10 cellular contexts compared by ENCODE assay signal in the genomic region with DNA sequence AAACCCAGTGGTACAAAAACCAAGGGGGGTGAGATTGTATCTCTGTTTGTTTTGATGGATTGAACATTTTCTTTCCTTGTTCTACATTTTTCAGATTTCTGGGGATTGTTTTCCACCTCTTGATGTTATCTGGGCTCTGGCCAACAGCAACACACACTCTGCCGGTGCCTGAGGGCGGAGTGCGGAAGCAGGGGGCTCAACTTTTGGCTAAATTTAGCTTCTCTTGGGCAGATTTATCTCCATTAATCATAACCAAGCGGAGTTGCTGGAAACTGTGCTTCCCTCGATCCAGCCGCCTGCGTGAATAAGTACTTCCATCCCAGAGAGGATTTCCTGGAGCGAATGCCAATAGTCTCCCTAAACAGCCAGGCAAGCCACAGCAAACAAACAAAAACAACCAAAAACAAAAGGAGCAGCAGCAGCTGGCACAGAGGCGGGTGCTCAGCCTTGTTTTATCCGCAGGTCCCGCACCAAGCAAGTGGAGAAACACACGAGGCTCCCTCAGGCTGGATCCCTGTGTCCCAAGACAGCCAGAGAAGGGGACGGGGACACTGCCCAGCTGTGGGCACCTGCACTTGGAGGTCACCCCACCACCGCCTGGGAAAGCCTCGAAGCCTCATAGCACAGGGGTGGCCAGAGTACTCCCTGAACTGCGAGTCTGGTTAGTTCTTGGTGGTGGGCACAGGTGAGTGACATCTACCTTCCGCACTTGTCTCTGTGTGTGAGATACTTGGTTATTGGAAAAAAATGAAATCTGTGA.
DNase-seq lines count a peak whose midpoint lies in the region; ATAC-seq and TF ChIP-seq lines count a peak whose summit lies in the region.
"Had no signal": no experiment of that assay in that cellular context is flagged by ENCODE, and none has a peak within 500 bp of the region (broad histone marks: within the 10 kb centered on the region; RNA-seq: fewer than 3 reads in every experiment).

No MANE protein-coding gene starts in this region.

- H3K4me1 ChIP-seq in Panc1 (ENCODE audit: control insufficient read depth, insufficient read depth, low read length) (no peaks in the 10 kb centered on the region), esophagus muscularis mucosa (peaks cover 5 to 19% (median 18%) of the 10 kb centered on the region in 4 donors), neuronal stem cell (ENCODE audit: control insufficient read depth in 2 of 2, insufficient read depth in 1 of 2, low read depth in 1 of 2, low read length in 2 of 2) (no peaks in the 10 kb centered on the region)

- CTCF ChIA-PET in Panc1 (lab: Charles Lee), result no interaction called here

- H2BK120ac ChIP-seq in neuronal stem cell (ENCODE audit: low read depth, low read length), result peak overlapping the region; percentile 16

- ATAC-seq in Panc1 (peak; percentile 42; the same call in 1 of the 2 replicates), HG03342 (IDR thresholded peaks at IDR 0.05; ENCODE audit: unreplicated experiment) (no peak), HG03439 (IDR thresholded peaks at IDR 0.05; ENCODE audit: unreplicated experiment) (no peak)

- no TSS peak for BruUV-seq in Panc1 (replicated peaks; lab: Mats Ljungman, UMichigan)

- no peak overlapping the region for H2BK5ac ChIP-seq in neuronal stem cell (ENCODE audit: low read length)

- H3K4me3 ChIP-seq in Panc1 (ENCODE audit: low read depth in 2 of 2, low read length in 2 of 2), result no peak overlapping the region
- H3K4me3 ChIP-seq in esophagus muscularis mucosa, result no peak overlapping the region
- no peak overlapping the region for H3K4me3 ChIP-seq in neuronal stem cell (ENCODE audit: low read length in 2 of 2)
- H3K4me3 ChIP-seq: smooth muscle cell had no signal

- H3K79me1 ChIP-seq in neuronal stem cell (ENCODE audit: low read depth, low read length), result no peaks in the 10 kb centered on the region

- H2AK5ac ChIP-seq in neuronal stem cell (ENCODE audit: low read depth, low read length), result peak overlapping the region; percentile 1

- H3K27me3 ChIP-seq in Panc1 (ENCODE audit: control insufficient read depth, insufficient read depth, low read length), result peaks cover 4% of the 10 kb centered on the region
- H3K27me3 ChIP-seq in esophagus muscularis mucosa, result no peaks in the 10 kb centered on the region
- peaks cover 0 to 15% (median 0%) of the 10 kb centered on the region in 3 experiments for H3K27me3 ChIP-seq in neuronal stem cell (ENCODE audit: control insufficient read depth in 3 of 3, insufficient read depth in 3 of 3, low read depth in 1 of 3, low read length in 3 of 3)

- in situ Hi-C loops in Panc1 (cut with HindIII; ENCODE audit: low pct_unique_long_range_greater_than_20kb, low sequenced_read_pairs), result no loop called here

- DNase-seq in AG20443 (ENCODE audit: low spot score) (peak; percentile 38), Panc1 (ENCODE audit: low read depth, low spot score) (no peak), esophagus muscularis mucosa (ENCODE audit: extremely low spot score) (peak; percentile 91), neuronal stem cell (ENCODE audit: low spot score) (no peak), NAMALWA (ENCODE audit: low spot score) (no peak)
- no peak for DNase-seq in effector CD4-positive, alpha-beta T cell
- DNase-seq: kidney glomerular epithelial cell had no signal

- no peak overlapping the region for H3K14ac ChIP-seq in neuronal stem cell (ENCODE audit: low read length)

- intact Hi-C loops in Panc1 (cut with micrococcal nuclease; ENCODE audit: unreplicated experiment) (no loop called here), esophagus muscularis mucosa (cut with DNase I) (loop anchor here (5.0 to 10.0 kb wide), 2 partner anchors 477 to 844 kb away; a partner anchor contains a TSS)

- no peak overlapping the region for H3K4ac ChIP-seq in neuronal stem cell (ENCODE audit: low read length)

- no peak overlapping the region for H3K9ac ChIP-seq in neuronal stem cell (ENCODE audit: low read depth, low read length, poor library complexity)

- H3K4me2 ChIP-seq in neuronal stem cell (ENCODE audit: insufficient read depth, low read length, poor library complexity, severe bottlenecking), result no peak overlapping the region
- H3K4me2 ChIP-seq: smooth muscle cell had no signal

- H2AFZ ChIP-seq in neuronal stem cell (ENCODE audit: low read length), result no peak overlapping the region

- H2BK15ac ChIP-seq in neuronal stem cell (ENCODE audit: low read length), result no peak overlapping the region

- H3K27ac ChIP-seq in Panc1 (ENCODE audit: low read length) (no peak overlapping the region), esophagus muscularis mucosa (replicated peaks in 1 of 4) (peak overlapping the region; percentile 44 to 76 (median 62)), neuronal stem cell (replicated peaks; ENCODE audit: low read length) (no peak overlapping the region)

- no peak for TF ChIP-seq EP300 in esophagus muscularis mucosa (IDR thresholded peaks at IDR 0.05)

- POLR2A ChIA-PET in Panc1 (lab: Charles Lee), result no interaction called here

- TF ChIP-seq POLR2A in esophagus muscularis mucosa (IDR thresholded peaks at IDR 0.05; ENCODE audit: low read depth), result no peak

- H3K36me3 ChIP-seq in Panc1 (ENCODE audit: control insufficient read depth, insufficient read depth, low read length) (no peaks in the 10 kb centered on the region), esophagus muscularis mucosa (no peaks in the 10 kb centered on the region), neuronal stem cell (replicated peaks in 1 of 2; ENCODE audit: control insufficient read depth in 2 of 2, insufficient read depth in 2 of 2, low read length in 2 of 2) (no peaks in the 10 kb centered on the region)

- H3K9me3 ChIP-seq in Panc1 (ENCODE audit: control insufficient read depth, insufficient read depth, low read depth, low read length), result peaks cover 21% of the 10 kb centered on the region; the same call in 1 of the 2 replicates
- peaks cover 3 to 30% (median 16%) of the 10 kb centered on the region in 4 donors for H3K9me3 ChIP-seq in esophagus muscularis mucosa
- H3K9me3 ChIP-seq in neuronal stem cell (replicated peaks in 1 of 2; ENCODE audit: control insufficient read depth in 2 of 2, insufficient read depth in 1 of 2, low read depth in 1 of 2, low read length in 2 of 2), result peaks cover 6% of the 10 kb centered on the region in 2 donors

- TF ChIP-seq CTCF in Panc1 (IDR thresholded peaks at IDR 0.05) (no peak), esophagus muscularis mucosa (IDR thresholded peaks at IDR 0.05) (no peak)

- 49% methylated on average over 17 of the region's 17 CpGs for WGBS in esophagus muscularis mucosa
- WGBS in neuronal stem cell (ENCODE audit: extremely low coverage in 2 of 2, insufficient read length in 2 of 2, insufficient replicate concordance in 1 of 2), 2 donors, result no CpG with 5 or more reads among the region's 17 CpGs

- no peak overlapping the region for H3K23ac ChIP-seq in neuronal stem cell (ENCODE audit: low read depth, low read length, poor library complexity)

- H4K91ac ChIP-seq in neuronal stem cell (ENCODE audit: low read depth, low read length, poor library complexity), result peak overlapping the region; percentile 5

- no peak overlapping the region for H2BK12ac ChIP-seq in neuronal stem cell (ENCODE audit: low read length)

- peak overlapping the region; percentile 44 for H3K18ac ChIP-seq in neuronal stem cell (ENCODE audit: low read length)

- no peak overlapping the region for H4K8ac ChIP-seq in neuronal stem cell (ENCODE audit: low read depth, low read length)

Comparison
In these comparisons a context has a peak if more than half of its experiments do, and no peak if none do; other contexts are left out.
1. DNase-seq: peak in AG20443 (single experiment) and esophagus muscularis mucosa (single experiment); none in Panc1 (single experiment), neuronal stem cell (single experiment), effector CD4-positive, alpha-beta T cell (single experiment) and NAMALWA (single experiment).
2. H3K27ac ChIP-seq: peak in esophagus muscularis mucosa (4 of 4); none in Panc1 (single experiment) and neuronal stem cell (single experiment).